In genomic region chr1:241412646-241413045, GRCh38 we compare ENCODE assay signal across 17 cellular contexts. TPM values are rescaled to one million over a fixed set of nuclear protein-coding genes. Genes with fewer than 3 reads are reported as not detected.
DNase-seq lines count a peak whose midpoint lies in the region; ATAC-seq and TF ChIP-seq lines count a peak whose summit lies in the region.
"Had no signal": no experiment of that assay in that cellular context is flagged by ENCODE, and none has a peak within 500 bp of the region (broad histone marks: within the 10 kb centered on the region; RNA-seq: fewer than 3 reads in every experiment).

No MANE protein-coding gene starts in this region.

- H3K4me3 Mint-ChIP-seq in HFFc6, result no peak overlapping the region
- H3K4me3 Mint-ChIP-seq: B cell; CD4-positive, CD25-positive, alpha-beta regulatory T cell; CD8-positive, alpha-beta T cell; GM23338; H9 had no signal

- no peak for ATAC-seq in GM21825 (IDR thresholded peaks at IDR 0.05; ENCODE audit: unreplicated experiment)
- ATAC-seq in HG02884 (IDR thresholded peaks at IDR 0.05; ENCODE audit: unreplicated experiment), result no peak
- ATAC-seq: CD8-positive, alpha-beta T cell; GM23338; HCT116 had no signal

- peak overlapping the region; percentile 35; the same call in 1 of the 2 replicates for H3K27ac Mint-ChIP-seq in HFFc6
- H3K27ac Mint-ChIP-seq: B cell; CD4-positive, CD25-positive, alpha-beta regulatory T cell; CD8-positive, alpha-beta T cell; GM23338; H9 had no signal

- peaks cover 76% of the 10 kb centered on the region for H3K4me1 Mint-ChIP-seq in HFFc6 (ENCODE audit: low read depth)
- H3K4me1 Mint-ChIP-seq: B cell; CD4-positive, CD25-positive, alpha-beta regulatory T cell; GM23338 had no signal

- TF ChIP-seq CTCF in HFFc6 (IDR thresholded peaks at IDR 0.05), result no peak

- H3K9me3 Mint-ChIP-seq in HFFc6, result 0 out of 2 replicates have a peak, but pooled peaks cover 4% of the 10 kb centered on the region
- H3K9me3 Mint-ChIP-seq: CD8-positive, alpha-beta T cell; GM23338; H9 had no signal

- peaks cover 32% of the 10 kb centered on the region for H3K36me3 Mint-ChIP-seq in HFFc6 (ENCODE audit: low read depth)
- H3K36me3 Mint-ChIP-seq: CD4-positive, CD25-positive, alpha-beta regulatory T cell; CD8-positive, alpha-beta T cell had no signal

- H3K27me3 Mint-ChIP-seq in HFFc6 (ENCODE audit: insufficient read depth), result no peaks in the 10 kb centered on the region; the same call in 1 of the 2 replicates

- DNase-seq in HFFc6 (no peak), NCI-H524 treated with DMSO at 0.1 percent for 48 hours (lab: John Stamatoyannopoulos, UW) (peak; percentile 47), cerebellar nuclear complex (lab: John Stamatoyannopoulos, UW) (peak; percentile 35 to 62)
- DNase-seq in central memory CD4-positive, alpha-beta T cell, result no peak
- DNase-seq: Caco-2; CD4-positive, CD25-positive, alpha-beta regulatory T cell; CD8-positive, alpha-beta T cell; DMS153; DND-41; GDM1; H9 had no signal

RNA-seq across cellular contexts. Expression of gene RGS7, which starts 55.6 kb away (rescaled TPM):
- 1 to 10 TPM; 1.5 to 2.4 (median 2.1) TPM for total RNA-seq in HFFc6 (2021; fragmentation: NEBNext Ultra II Directional; extraction: Animal tissue kit (Norgen Biotek cat#: 25700))
- total RNA-seq: Caco-2; CD4-positive, CD25-positive, alpha-beta regulatory T cell; CD8-positive, alpha-beta T cell; GM12878 had no signal

Comparison
In these comparisons a context has a peak if more than half of its experiments do, and no peak if none do; other contexts are left out.
1. DNase-seq: peak in NCI-H524 treated with DMSO at 0.1 percent for 48 hours (single experiment) and cerebellar nuclear complex (2 of 2); none in HFFc6 (single experiment) and central memory CD4-positive, alpha-beta T cell (single experiment).